In the genomic region with DNA sequence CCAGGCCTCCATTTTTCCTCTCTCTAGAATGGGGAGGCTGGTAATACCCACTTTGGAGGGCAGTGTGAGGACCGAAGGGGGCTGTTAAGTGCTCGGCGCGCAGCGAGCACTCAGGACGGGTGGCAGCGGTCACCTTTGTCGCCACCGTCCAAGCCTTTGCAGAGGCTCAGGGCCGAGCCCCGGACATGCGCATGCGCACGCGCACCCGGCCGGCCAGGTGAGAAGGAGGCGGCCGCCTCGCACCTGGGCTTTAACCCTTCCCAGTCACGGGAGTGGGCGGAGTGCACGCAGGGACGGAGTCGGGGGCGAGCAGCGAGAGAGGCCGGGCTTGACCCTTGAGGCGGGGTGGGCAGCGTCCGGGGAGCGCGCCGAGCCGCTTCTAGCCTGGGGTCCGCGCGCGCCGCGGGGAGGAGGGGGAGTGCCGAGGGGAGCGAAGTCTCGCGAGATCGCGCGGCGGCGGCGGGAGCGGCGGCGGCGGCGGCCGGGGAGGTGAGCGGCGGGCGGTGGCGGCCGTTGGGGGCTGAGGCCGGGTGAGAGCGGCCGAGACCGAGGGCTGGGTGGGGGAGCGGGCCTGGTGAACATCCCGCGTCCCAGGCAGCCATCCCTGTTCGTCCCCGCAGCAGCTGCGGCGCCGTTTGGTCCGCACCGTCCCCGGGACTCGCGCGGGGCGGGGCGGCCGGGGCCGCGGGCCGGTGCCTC, we compare ENCODE assay signal across 1 cellular context.
TF ChIP-seq lines count a peak whose summit lies in the region.

A gene with protein sequence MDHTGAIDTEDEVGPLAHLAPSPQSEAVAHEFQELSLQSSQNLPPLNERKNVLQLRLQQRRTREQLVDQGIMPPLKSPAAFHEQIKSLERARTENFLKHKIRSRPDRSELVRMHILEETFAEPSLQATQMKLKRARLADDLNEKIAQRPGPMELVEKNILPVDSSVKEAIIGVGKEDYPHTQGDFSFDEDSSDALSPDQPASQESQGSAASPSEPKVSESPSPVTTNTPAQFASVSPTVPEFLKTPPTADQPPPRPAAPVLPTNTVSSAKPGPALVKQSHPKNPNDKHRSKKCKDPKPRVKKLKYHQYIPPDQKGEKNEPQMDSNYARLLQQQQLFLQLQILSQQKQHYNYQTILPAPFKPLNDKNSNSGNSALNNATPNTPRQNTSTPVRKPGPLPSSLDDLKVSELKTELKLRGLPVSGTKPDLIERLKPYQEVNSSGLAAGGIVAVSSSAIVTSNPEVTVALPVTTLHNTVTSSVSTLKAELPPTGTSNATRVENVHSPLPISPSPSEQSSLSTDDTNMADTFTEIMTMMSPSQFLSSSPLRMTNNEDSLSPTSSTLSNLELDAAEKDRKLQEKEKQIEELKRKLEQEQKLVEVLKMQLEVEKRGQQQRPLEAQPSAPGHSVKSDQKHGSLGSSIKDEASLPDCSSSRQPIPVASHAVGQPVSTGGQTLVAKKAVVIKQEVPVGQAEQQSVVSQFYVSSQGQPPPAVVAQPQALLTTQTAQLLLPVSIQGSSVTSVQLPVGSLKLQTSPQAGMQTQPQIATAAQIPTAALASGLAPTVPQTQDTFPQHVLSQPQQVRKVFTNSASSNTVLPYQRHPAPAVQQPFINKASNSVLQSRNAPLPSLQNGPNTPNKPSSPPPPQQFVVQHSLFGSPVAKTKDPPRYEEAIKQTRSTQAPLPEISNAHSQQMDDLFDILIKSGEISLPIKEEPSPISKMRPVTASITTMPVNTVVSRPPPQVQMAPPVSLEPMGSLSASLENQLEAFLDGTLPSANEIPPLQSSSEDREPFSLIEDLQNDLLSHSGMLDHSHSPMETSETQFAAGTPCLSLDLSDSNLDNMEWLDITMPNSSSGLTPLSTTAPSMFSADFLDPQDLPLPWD (plus strand): TSS at position 443 of the 699 bp plus-strand sequence. CDS start 69,288 bp downstream, outside the sequence.

TF ChIP-seq in HepG2, 621 proteins besides CTCF, POLR2A, EP300 and RAD21 (continued from another document and continues in another):
- TF ChIP-seq, protein P1, sequence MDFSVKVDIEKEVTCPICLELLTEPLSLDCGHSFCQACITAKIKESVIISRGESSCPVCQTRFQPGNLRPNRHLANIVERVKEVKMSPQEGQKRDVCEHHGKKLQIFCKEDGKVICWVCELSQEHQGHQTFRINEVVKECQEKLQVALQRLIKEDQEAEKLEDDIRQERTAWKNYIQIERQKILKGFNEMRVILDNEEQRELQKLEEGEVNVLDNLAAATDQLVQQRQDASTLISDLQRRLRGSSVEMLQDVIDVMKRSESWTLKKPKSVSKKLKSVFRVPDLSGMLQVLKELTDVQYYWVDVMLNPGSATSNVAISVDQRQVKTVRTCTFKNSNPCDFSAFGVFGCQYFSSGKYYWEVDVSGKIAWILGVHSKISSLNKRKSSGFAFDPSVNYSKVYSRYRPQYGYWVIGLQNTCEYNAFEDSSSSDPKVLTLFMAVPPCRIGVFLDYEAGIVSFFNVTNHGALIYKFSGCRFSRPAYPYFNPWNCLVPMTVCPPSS (IDR thresholded peaks at IDR 0.05) = no peak
- TF ChIP-seq SRSF4 (IDR thresholded peaks at IDR 0.05; ENCODE audit: low read depth, low read length, poor library complexity, severe bottlenecking) (no peak), FOXA1 (IDR thresholded peaks at IDR 0.05) (no peak), FOXA1 (CRISPR knock-in tag; IDR thresholded peaks at IDR 0.05) (no peak; the same call in none of the 2 replicates), JDP2 (CRISPR knock-in tag; IDR thresholded peaks at IDR 0.05; ENCODE audit: borderline replicate concordance) (peak; percentile 83; the same call in 1 of the 2 replicates), ZNF441 (CRISPR knock-in tag; IDR thresholded peaks at IDR 0.05; ENCODE audit: borderline replicate concordance) (peak; percentile 96), ZFP90 (CRISPR knock-in tag; IDR thresholded peaks at IDR 0.05; ENCODE audit: borderline replicate concordance) (peak; percentile 32; the same call in 1 of the 2 replicates), ZNF782 (CRISPR knock-in tag; IDR thresholded peaks at IDR 0.05; ENCODE audit: borderline replicate concordance) (peak; percentile 94), ZNF549 (CRISPR knock-in tag; IDR thresholded peaks at IDR 0.05) (0 out of 2 replicates have a peak, but pooled peaks have one; percentile 40), MYNN (CRISPR knock-in tag; IDR thresholded peaks at IDR 0.05; ENCODE audit: low read depth) (peak; percentile 62; the same call in 1 of the 2 replicates), ZNF234 (CRISPR knock-in tag; conservative IDR thresholded peaks at IDR 0.05) (no peak; the same call in 1 of the 2 replicates), ZNF350 (CRISPR knock-in tag; IDR thresholded peaks at IDR 0.05; ENCODE audit: borderline replicate concordance, low read depth) (peak; percentile 55), SIN3A (IDR thresholded peaks at IDR 0.05; ENCODE audit: borderline replicate concordance, low read depth, low read length) (peak; percentile 76; the same call in 1 of the 2 replicates), TCF7L2 (IDR thresholded peaks at IDR 0.05; ENCODE audit: low read depth, low read length) (no peak), SAP130 (CRISPR knock-in tag; IDR thresholded peaks at IDR 0.05; ENCODE audit: low read depth) (peak; percentile 78), ZNF510 (CRISPR knock-in tag; IDR thresholded peaks at IDR 0.05; ENCODE audit: low read depth) (peak; percentile 96), ISX (CRISPR knock-in tag; conservative IDR thresholded peaks at IDR 0.05) (peak; percentile 87; the same call in 1 of the 2 replicates), MAFF (IDR thresholded peaks at IDR 0.05; ENCODE audit: low read depth, low read length) (no peak), REL (CRISPR knock-in tag; conservative IDR thresholded peaks at IDR 0.05) (peak; percentile 94; the same call in 1 of the 2 replicates), SNAPC2 (CRISPR knock-in tag; IDR thresholded peaks at IDR 0.05) (0 out of 2 replicates have a peak, but pooled peaks have one; percentile 79), SETDB1 (CRISPR knock-in tag; IDR thresholded peaks at IDR 0.05; ENCODE audit: borderline replicate concordance) (no peak), ZNF296 (CRISPR knock-in tag; conservative IDR thresholded peaks at IDR 0.05) (0 out of 2 replicates have a peak, but pooled peaks have one; percentile 16), FOXO1 (CRISPR knock-in tag; IDR thresholded peaks at IDR 0.05) (no peak; the same call in 1 of the 2 replicates), ZNF678 (CRISPR knock-in tag; IDR thresholded peaks at IDR 0.05) (peak; percentile 84), ELF1 (CRISPR knock-in tag; IDR thresholded peaks at IDR 0.05) (peak; percentile 18), ZNF430 (CRISPR knock-in tag; IDR thresholded peaks at IDR 0.05) (peak; percentile 91; the same call in 1 of the 2 replicates), SP5 (CRISPR knock-in tag; IDR thresholded peaks at IDR 0.05; ENCODE audit: borderline replicate concordance, low read depth) (peak; percentile 93), ZNF3 (CRISPR knock-in tag; IDR thresholded peaks at IDR 0.05) (0 out of 2 replicates have a peak, but pooled peaks have one; percentile 47), BCL6 (CRISPR knock-in tag; IDR thresholded peaks at IDR 0.05) (peak; percentile 65; the same call in 1 of the 2 replicates)
- TF ChIP-seq, protein P2, sequence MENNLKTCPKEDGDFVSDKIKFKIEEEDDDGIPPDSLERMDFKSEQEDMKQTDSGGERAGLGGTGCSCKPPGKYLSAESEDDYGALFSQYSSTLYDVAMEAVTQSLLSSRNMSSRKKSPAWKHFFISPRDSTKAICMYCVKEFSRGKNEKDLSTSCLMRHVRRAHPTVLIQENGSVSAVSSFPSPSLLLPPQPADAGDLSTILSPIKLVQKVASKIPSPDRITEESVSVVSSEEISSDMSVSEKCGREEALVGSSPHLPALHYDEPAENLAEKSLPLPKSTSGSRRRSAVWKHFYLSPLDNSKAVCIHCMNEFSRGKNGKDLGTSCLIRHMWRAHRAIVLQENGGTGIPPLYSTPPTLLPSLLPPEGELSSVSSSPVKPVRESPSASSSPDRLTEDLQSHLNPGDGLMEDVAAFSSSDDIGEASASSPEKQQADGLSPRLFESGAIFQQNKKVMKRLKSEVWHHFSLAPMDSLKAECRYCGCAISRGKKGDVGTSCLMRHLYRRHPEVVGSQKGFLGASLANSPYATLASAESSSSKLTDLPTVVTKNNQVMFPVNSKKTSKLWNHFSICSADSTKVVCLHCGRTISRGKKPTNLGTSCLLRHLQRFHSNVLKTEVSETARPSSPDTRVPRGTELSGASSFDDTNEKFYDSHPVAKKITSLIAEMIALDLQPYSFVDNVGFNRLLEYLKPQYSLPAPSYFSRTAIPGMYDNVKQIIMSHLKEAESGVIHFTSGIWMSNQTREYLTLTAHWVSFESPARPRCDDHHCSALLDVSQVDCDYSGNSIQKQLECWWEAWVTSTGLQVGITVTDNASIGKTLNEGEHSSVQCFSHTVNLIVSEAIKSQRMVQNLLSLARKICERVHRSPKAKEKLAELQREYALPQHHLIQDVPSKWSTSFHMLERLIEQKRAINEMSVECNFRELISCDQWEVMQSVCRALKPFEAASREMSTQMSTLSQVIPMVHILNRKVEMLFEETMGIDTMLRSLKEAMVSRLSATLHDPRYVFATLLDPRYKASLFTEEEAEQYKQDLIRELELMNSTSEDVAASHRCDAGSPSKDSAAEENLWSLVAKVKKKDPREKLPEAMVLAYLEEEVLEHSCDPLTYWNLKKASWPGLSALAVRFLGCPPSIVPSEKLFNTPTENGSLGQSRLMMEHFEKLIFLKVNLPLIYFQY (CRISPR knock-in tag; IDR thresholded peaks at IDR 0.05; ENCODE audit: borderline replicate concordance) = no peak; the same call in 1 of the 2 replicates
- TF ChIP-seq, protein P3, sequence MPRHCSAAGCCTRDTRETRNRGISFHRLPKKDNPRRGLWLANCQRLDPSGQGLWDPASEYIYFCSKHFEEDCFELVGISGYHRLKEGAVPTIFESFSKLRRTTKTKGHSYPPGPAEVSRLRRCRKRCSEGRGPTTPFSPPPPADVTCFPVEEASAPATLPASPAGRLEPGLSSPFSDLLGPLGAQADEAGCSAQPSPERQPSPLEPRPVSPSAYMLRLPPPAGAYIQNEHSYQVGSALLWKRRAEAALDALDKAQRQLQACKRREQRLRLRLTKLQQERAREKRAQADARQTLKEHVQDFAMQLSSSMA (CRISPR knock-in tag; IDR thresholded peaks at IDR 0.05) = 0 out of 2 replicates have a peak, but pooled peaks have one; percentile 91
- TF ChIP-seq, protein P4, sequence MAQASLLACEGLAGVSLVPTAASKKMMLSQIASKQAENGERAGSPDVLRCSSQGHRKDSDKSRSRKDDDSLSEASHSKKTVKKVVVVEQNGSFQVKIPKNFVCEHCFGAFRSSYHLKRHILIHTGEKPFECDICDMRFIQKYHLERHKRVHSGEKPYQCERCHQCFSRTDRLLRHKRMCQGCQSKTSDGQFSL (CRISPR knock-in tag; IDR thresholded peaks at IDR 0.05) = peak; percentile 84
- TF ChIP-seq, protein P5, sequence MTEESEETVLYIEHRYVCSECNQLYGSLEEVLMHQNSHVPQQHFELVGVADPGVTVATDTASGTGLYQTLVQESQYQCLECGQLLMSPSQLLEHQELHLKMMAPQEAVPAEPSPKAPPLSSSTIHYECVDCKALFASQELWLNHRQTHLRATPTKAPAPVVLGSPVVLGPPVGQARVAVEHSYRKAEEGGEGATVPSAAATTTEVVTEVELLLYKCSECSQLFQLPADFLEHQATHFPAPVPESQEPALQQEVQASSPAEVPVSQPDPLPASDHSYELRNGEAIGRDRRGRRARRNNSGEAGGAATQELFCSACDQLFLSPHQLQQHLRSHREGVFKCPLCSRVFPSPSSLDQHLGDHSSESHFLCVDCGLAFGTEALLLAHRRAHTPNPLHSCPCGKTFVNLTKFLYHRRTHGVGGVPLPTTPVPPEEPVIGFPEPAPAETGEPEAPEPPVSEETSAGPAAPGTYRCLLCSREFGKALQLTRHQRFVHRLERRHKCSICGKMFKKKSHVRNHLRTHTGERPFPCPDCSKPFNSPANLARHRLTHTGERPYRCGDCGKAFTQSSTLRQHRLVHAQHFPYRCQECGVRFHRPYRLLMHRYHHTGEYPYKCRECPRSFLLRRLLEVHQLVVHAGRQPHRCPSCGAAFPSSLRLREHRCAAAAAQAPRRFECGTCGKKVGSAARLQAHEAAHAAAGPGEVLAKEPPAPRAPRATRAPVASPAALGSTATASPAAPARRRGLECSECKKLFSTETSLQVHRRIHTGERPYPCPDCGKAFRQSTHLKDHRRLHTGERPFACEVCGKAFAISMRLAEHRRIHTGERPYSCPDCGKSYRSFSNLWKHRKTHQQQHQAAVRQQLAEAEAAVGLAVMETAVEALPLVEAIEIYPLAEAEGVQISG (CRISPR knock-in tag; IDR thresholded peaks at IDR 0.05) = peak; percentile 86
- TF ChIP-seq, protein P6, sequence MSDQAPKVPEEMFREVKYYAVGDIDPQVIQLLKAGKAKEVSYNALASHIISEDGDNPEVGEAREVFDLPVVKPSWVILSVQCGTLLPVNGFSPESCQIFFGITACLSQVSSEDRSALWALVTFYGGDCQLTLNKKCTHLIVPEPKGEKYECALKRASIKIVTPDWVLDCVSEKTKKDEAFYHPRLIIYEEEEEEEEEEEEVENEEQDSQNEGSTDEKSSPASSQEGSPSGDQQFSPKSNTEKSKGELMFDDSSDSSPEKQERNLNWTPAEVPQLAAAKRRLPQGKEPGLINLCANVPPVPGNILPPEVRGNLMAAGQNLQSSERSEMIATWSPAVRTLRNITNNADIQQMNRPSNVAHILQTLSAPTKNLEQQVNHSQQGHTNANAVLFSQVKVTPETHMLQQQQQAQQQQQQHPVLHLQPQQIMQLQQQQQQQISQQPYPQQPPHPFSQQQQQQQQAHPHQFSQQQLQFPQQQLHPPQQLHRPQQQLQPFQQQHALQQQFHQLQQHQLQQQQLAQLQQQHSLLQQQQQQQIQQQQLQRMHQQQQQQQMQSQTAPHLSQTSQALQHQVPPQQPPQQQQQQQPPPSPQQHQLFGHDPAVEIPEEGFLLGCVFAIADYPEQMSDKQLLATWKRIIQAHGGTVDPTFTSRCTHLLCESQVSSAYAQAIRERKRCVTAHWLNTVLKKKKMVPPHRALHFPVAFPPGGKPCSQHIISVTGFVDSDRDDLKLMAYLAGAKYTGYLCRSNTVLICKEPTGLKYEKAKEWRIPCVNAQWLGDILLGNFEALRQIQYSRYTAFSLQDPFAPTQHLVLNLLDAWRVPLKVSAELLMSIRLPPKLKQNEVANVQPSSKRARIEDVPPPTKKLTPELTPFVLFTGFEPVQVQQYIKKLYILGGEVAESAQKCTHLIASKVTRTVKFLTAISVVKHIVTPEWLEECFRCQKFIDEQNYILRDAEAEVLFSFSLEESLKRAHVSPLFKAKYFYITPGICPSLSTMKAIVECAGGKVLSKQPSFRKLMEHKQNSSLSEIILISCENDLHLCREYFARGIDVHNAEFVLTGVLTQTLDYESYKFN (CRISPR knock-in tag; conservative IDR thresholded peaks at IDR 0.05) = peak; percentile 51; the same call in 1 of the 2 replicates
- TF ChIP-seq, protein P7, sequence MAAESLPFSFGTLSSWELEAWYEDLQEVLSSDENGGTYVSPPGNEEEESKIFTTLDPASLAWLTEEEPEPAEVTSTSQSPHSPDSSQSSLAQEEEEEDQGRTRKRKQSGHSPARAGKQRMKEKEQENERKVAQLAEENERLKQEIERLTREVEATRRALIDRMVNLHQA (CRISPR knock-in tag; IDR thresholded peaks at IDR 0.05) = no peak
- TF ChIP-seq, protein P8, sequence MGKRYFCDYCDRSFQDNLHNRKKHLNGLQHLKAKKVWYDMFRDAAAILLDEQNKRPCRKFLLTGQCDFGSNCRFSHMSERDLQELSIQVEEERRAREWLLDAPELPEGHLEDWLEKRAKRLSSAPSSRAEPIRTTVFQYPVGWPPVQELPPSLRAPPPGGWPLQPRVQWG (CRISPR knock-in tag; IDR thresholded peaks at IDR 0.05; ENCODE audit: borderline replicate concordance, low read depth) = no peak
- TF ChIP-seq, protein P9, sequence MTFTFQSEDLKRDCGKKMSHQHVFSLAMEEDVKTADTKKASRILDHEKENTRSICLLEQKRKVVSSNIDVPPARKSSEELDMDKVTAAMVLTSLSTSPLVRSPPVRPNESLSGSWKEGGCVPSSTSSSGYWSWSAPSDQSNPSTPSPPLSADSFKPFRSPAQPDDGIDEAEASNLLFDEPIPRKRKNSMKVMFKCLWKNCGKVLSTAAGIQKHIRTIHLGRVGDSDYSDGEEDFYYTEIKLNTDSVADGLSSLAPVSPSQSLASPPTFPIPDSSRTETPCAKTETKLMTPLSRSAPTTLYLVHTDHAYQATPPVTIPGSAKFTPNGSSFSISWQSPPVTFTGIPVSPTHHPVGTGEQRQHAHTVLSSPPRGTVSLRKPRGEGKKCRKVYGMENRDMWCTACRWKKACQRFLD (CRISPR knock-in tag; IDR thresholded peaks at IDR 0.05; ENCODE audit: borderline replicate concordance) = peak; percentile 81
